18 cellular contexts compared by ENCODE assay signal in the genomic region with DNA sequence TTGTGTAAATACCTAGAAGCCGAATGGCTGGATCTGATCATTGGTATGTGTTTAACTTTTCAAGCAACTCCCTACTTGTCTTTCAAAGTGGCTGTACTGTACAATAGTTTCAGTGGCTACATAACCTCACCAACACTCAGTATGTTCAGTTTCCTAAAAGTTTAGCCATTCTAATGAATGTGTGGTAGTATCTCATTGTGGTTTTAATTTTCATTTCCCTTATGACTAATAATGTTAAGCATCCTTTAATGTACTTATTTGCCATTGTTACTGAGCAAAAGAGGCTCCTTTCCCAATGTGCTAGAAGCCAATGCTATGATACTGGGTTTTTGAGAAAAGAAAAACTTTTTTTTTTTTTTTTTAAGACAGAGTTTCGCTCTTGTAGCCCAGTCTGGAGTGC. TPM values are rescaled to one million over a fixed set of nuclear protein-coding genes. Genes with fewer than 3 reads are reported as not detected.
A peak's percentile ranks its signal among the peaks of the same experiment; 100 is the strongest.
DNase-seq lines count a peak whose midpoint lies in the region; ATAC-seq, FAIRE-seq and TF ChIP-seq lines count a peak whose summit lies in the region.
"Had no signal": no experiment of that assay in that cellular context is flagged by ENCODE, and none has a peak within 500 bp of the region (broad histone marks: within the 10 kb centered on the region; RNA-seq: fewer than 3 reads in every experiment).

No MANE protein-coding gene starts in this region.

- peak overlapping the region; percentile 60 for H3K4me2 ChIP-seq in astrocyte (ENCODE audit: low read length)

- H3K4me3 ChIP-seq in astrocyte (ENCODE audit: insufficient read depth, low read depth, low read length) (no peak overlapping the region), foreskin fibroblast (ENCODE audit: low read depth in 1 of 2, low read length in 2 of 2) (no peak overlapping the region)
- H3K4me3 ChIP-seq: SJSA1, spleen had no signal

- no peaks in the 10 kb centered on the region for H3K36me3 ChIP-seq in astrocyte (ENCODE audit: insufficient read depth, low read length)
- H3K36me3 ChIP-seq: BE2C, SJSA1, spleen had no signal

- H2AFZ ChIP-seq in astrocyte (ENCODE audit: low read depth, low read length): no peak overlapping the region

- no peaks in the 10 kb centered on the region for H3K79me2 ChIP-seq in astrocyte (ENCODE audit: insufficient read depth, low read length)

- FAIRE-seq in astrocyte (lab: Jason Lieb, UNC): no peak

- H3K27ac Mint-ChIP-seq in astrocyte (ENCODE audit: unreplicated experiment): no peak overlapping the region
- H3K27ac Mint-ChIP-seq: activated CD4-positive, alpha-beta T cell treated with anti-CD3 and anti-CD28 coated beads, Interleukin-2, amount 10 ng/mL, durations not matched to agents 7 days and 5 days; activated naive CD4-positive, alpha-beta T cell treated with anti-CD3 and anti-CD28 coated beads, Interleukin-2, amount 10 ng/mL, durations not matched to agents 7 days and 5 days; IgD-negative memory B cell; stimulated activated naive B cell treated with anti-CD40 and anti-IgM and Interleukin-4, amounts not matched to agents 10 μg/mL and 1 μg/mL and 100 μg/mL, for 72 hours had no signal

- H3K9me3 Mint-ChIP-seq in astrocyte (ENCODE audit: unreplicated experiment): no peaks in the 10 kb centered on the region
- H3K9me3 Mint-ChIP-seq: activated CD4-positive, alpha-beta T cell treated with anti-CD3 and anti-CD28 coated beads, Interleukin-2, amount 10 ng/mL, durations not matched to agents 7 days and 5 days; activated naive CD4-positive, alpha-beta T cell treated with anti-CD3 and anti-CD28 coated beads, Interleukin-2, amount 10 ng/mL, durations not matched to agents 7 days and 5 days; IgD-negative memory B cell; stimulated activated naive B cell treated with anti-CD40 and anti-IgM and Interleukin-4, amounts not matched to agents 10 μg/mL and 1 μg/mL and 100 μg/mL, for 72 hours had no signal

- peaks cover 7% of the 10 kb centered on the region for H3K4me1 Mint-ChIP-seq in astrocyte (ENCODE audit: low read depth, unreplicated experiment)
- H3K4me1 Mint-ChIP-seq: activated CD4-positive, alpha-beta T cell treated with anti-CD3 and anti-CD28 coated beads, Interleukin-2, amount 10 ng/mL, durations not matched to agents 7 days and 5 days; activated naive CD4-positive, alpha-beta T cell treated with anti-CD3 and anti-CD28 coated beads, Interleukin-2, amount 10 ng/mL, durations not matched to agents 7 days and 5 days; IgD-negative memory B cell; stimulated activated naive B cell treated with anti-CD40 and anti-IgM and Interleukin-4, amounts not matched to agents 10 μg/mL and 1 μg/mL and 100 μg/mL, for 72 hours had no signal

- H4K20me1 ChIP-seq in astrocyte (ENCODE audit: insufficient read depth, low read length): no peaks in the 10 kb centered on the region

- no peaks in the 10 kb centered on the region for H3K27me3 Mint-ChIP-seq in astrocyte (ENCODE audit: low read depth, unreplicated experiment)

- DNase-seq in HT1080 (ENCODE audit: low read depth) (peak; percentile 35), astrocyte (ENCODE audit: low read depth) (peak; percentile 65), foreskin fibroblast (peak; percentile 38 to 62), NCI-H2029 treated with DMSO at 0.1 percent for 48 hours (lab: John Stamatoyannopoulos, UW) (no peak), occipital lobe (lab: John Stamatoyannopoulos, UW) (no peak)
- DNase-seq: activated CD4-positive, alpha-beta T cell treated with anti-CD3 and anti-CD28 coated beads, Interleukin-2, amount 10 ng/mL, durations not matched to agents 7 days and 5 days; activated naive CD4-positive, alpha-beta T cell treated with anti-CD3 and anti-CD28 coated beads, Interleukin-2, amount 10 ng/mL, durations not matched to agents 7 days and 5 days; BE2C; NCI-H526; spleen; stimulated activated naive B cell treated with anti-CD40 and anti-IgM and Interleukin-4, amounts not matched to agents 10 μg/mL and 1 μg/mL and 100 μg/mL, for 72 hours; trophoblast cell had no signal

- H3K9me3 ChIP-seq in astrocyte (ENCODE audit: insufficient read depth, low read depth, low read length): no peaks in the 10 kb centered on the region
- H3K9me3 ChIP-seq: BE2C, SJSA1, spleen had no signal

- peaks cover 10% of the 10 kb centered on the region for H3K4me1 ChIP-seq in astrocyte (ENCODE audit: insufficient read depth, low read length)

- H3K4me3 Mint-ChIP-seq in astrocyte (ENCODE audit: unreplicated experiment): no peak overlapping the region
- H3K4me3 Mint-ChIP-seq: activated CD4-positive, alpha-beta T cell treated with anti-CD3 and anti-CD28 coated beads, Interleukin-2, amount 10 ng/mL, durations not matched to agents 7 days and 5 days; activated naive CD4-positive, alpha-beta T cell treated with anti-CD3 and anti-CD28 coated beads, Interleukin-2, amount 10 ng/mL, durations not matched to agents 7 days and 5 days; IgD-negative memory B cell; neural crest cell; stimulated activated naive B cell treated with anti-CD40 and anti-IgM and Interleukin-4, amounts not matched to agents 10 μg/mL and 1 μg/mL and 100 μg/mL, for 72 hours had no signal

- no peak overlapping the region for H3K27ac ChIP-seq in astrocyte (ENCODE audit: low read depth, low read length)
- H3K27ac ChIP-seq: SJSA1, spleen had no signal

- no peaks in the 10 kb centered on the region for H3K27me3 ChIP-seq in astrocyte (ENCODE audit: insufficient read depth, low read length)
- H3K27me3 ChIP-seq: BE2C, SJSA1 had no signal

- ATAC-seq in GM18907 (IDR thresholded peaks at IDR 0.05; ENCODE audit: unreplicated experiment): peak; percentile 47
- no peak for ATAC-seq in HG02763 (IDR thresholded peaks at IDR 0.05; ENCODE audit: unreplicated experiment)
- ATAC-seq in GM19455 (IDR thresholded peaks at IDR 0.05; ENCODE audit: unreplicated experiment): no peak

- TF ChIP-seq CTCF in astrocyte (IDR thresholded peaks at IDR 0.05; ENCODE audit: insufficient read depth, low read depth, low read length) (no peak), foreskin fibroblast (IDR thresholded peaks at IDR 0.05; ENCODE audit: low read depth, low read length) (no peak)

- no peak overlapping the region for H3K9ac ChIP-seq in astrocyte (ENCODE audit: low read length)

- H3K36me3 Mint-ChIP-seq in astrocyte (ENCODE audit: low read depth, unreplicated experiment): no peaks in the 10 kb centered on the region
- H3K36me3 Mint-ChIP-seq: activated naive CD4-positive, alpha-beta T cell treated with anti-CD3 and anti-CD28 coated beads, Interleukin-2, amount 10 ng/mL, durations not matched to agents 7 days and 5 days; IgD-negative memory B cell; stimulated activated naive B cell treated with anti-CD40 and anti-IgM and Interleukin-4, amounts not matched to agents 10 μg/mL and 1 μg/mL and 100 μg/mL, for 72 hours had no signal

RNA-seq across cellular contexts. Expression of a gene that starts 27.8 kb away (rescaled TPM):
- total RNA-seq in HT1080 (2014; rRNA removed; shearing (Covaris generic)): not detected in 2 replicates
- not detected in 2 replicates for polyA plus RNA-seq in HT1080 (2015; cell fraction: cytosol; rRNA removed)
- not detected in 2 replicates for polyA plus RNA-seq in HT1080 (2015; cell fraction: nucleus; rRNA removed)
- total RNA-seq in astrocyte (not detected in 2 replicates), occipital lobe (0.16 TPM)
- total RNA-seq: activated CD4-positive, alpha-beta T cell treated with anti-CD3 and anti-CD28 coated beads, Interleukin-2, amount 10 ng/mL, durations not matched to agents 7 days and 5 days; neural crest cell; SJSA1 had no signal

Comparison
In these comparisons a context has a peak if more than half of its experiments do, and no peak if none do; other contexts are left out.
1. DNase-seq: peak in HT1080 (single experiment), astrocyte (single experiment) and foreskin fibroblast (2 of 2); none in NCI-H2029 treated with DMSO at 0.1 percent for 48 hours (single experiment) and occipital lobe (single experiment).